In the genomic region with DNA sequence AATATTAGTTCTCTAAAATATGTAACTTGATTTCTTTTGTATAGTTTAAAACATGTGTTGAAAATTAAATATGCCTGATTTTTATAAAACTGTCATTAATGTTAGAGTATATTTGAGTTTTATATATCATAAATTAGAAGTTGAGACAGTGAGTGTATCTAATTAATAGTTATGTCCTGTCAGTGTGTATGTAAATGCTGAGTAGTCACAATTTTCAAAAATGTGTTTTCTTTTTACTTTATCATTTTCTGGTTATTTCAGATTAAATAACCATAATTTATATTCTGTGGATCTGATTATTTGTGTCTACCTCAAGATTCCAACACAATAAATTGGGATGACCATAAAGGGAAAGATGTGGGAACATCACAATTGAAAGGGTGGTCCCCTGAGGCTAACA, we compare ENCODE assay signal across 23 cellular contexts.
"Had no signal": no experiment of that assay in that cellular context is flagged by ENCODE, and none has a peak within 500 bp of the region (broad histone marks: within the 10 kb centered on the region; RNA-seq: fewer than 3 reads in every experiment).

No MANE protein-coding gene starts in this region.

- FAIRE-seq: endothelial cell of umbilical vein, keratinocyte had no signal

- H3K27me3 ChIP-seq: colonic mucosa, esophagus muscularis mucosa, foreskin keratinocyte, neutrophil, stomach, testis, tibial artery had no signal

- H3K4me1 ChIP-seq: colonic mucosa, esophagus muscularis mucosa, foreskin keratinocyte, parathyroid adenoma, stomach, testis, tibial artery had no signal

- H3K4me3 ChIP-seq: colonic mucosa, esophagus muscularis mucosa, lung, stomach, testis, tibial artery had no signal

- ATAC-seq: foreskin keratinocyte; left lobe of liver; natural killer cell; sciatic nerve; stimulated activated effector memory CD8-positive, alpha-beta T cell treated with anti-CD3 and anti-CD28 coated beads, Interleukin-12 subunit alpha, Interleukin-12 subunit beta, amount 100 ng/mL, for 72 hours had no signal

- H3K9me3 ChIP-seq: colonic mucosa, esophagus muscularis mucosa, neutrophil, stomach, testis, tibial artery had no signal

- H3K79me2 ChIP-seq: parathyroid adenoma had no signal

- H2AFZ ChIP-seq: parathyroid adenoma had no signal

- DNase-seq: colonic mucosa; effector CD8-positive, alpha-beta T cell; endodermal cell; glutamatergic neuron; hypothalamus; immature natural killer cell; natural killer cell; stimulated activated CD4-positive, alpha-beta T cell treated with anti-CD3 and anti-CD28 coated beads, Interleukin-2, amount 100 ng/mL, for 24 hours; stimulated activated CD4-positive, alpha-beta T cell treated with anti-CD3 and anti-CD28 coated beads, Interleukin-4, amount 100 ng/mL, for 24 hours; stimulated activated naive CD4-positive, alpha-beta T cell treated with Interleukin-2 at 50 U/mL for 16 hours; stomach; testis; tibial artery had no signal

- H3K9ac ChIP-seq: parathyroid adenoma had no signal

- H3K36me3 ChIP-seq: colonic mucosa, esophagus muscularis mucosa, neutrophil, stomach, tibial artery had no signal

- H3K27ac ChIP-seq: colonic mucosa, esophagus muscularis mucosa, foreskin keratinocyte, neutrophil, parathyroid adenoma, stomach, testis, tibial artery had no signal
